Comparison of ENCODE assay signal across 16 cellular contexts in the genomic region with DNA sequence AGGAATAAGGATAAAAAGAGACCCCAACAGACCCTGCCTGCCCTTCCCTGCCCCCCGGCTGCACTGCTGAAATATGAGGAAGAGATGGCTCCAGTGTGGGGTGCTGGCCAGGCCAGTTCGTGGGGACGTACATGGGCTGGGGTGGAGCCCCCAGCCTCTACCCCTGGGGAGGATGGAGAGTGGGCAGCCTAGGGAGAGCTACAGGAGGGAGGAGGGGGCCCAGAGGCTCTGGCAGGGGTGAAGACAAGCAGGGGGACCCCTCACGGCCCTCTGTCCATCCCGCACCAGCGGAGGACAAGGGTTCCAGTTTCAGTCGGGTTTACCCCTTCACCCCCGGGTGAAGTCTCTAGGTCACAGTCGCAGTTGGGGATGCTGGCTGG. TPM values are rescaled to one million over a fixed set of nuclear protein-coding genes. Genes with fewer than 3 reads are reported as not detected.
DNase-seq lines count a peak whose midpoint lies in the region; ATAC-seq and TF ChIP-seq lines count a peak whose summit lies in the region.
"Had no signal": no experiment of that assay in that cellular context is flagged by ENCODE, and none has a peak within 500 bp of the region (broad histone marks: within the 10 kb centered on the region; RNA-seq: fewer than 3 reads in every experiment).

No MANE protein-coding gene starts in this region.

- in situ Hi-C loops in gastrocnemius medialis (cut with MboI; ENCODE audit: low sequenced_read_pairs in 4 of 4) = no loop called here

- POLR2A ChIA-PET in SK-N-SH (lab: Yijun Ruan, JAX) = interaction anchor here (2.4 kb wide), 1 partner anchor 11 kb away, joined by 9 read pairs; the partner anchor contains the start of gene RPLP0

- H3K14ac ChIP-seq in neuronal stem cell (ENCODE audit: low read length) = peak overlapping the region; percentile 56

- no peaks in the 10 kb centered on the region for H3K9me3 ChIP-seq in SK-N-SH
- no peaks in the 10 kb centered on the region for H3K9me3 ChIP-seq in endodermal cell (ENCODE audit: control insufficient read depth, low read length)
- peaks cover 0 to 1% of the 10 kb centered on the region in 2 donors for H3K9me3 ChIP-seq in neuronal stem cell (replicated peaks in 1 of 2; ENCODE audit: control insufficient read depth in 2 of 2, insufficient read depth in 1 of 2, low read depth in 1 of 2, low read length in 2 of 2)
- no peaks in the 10 kb centered on the region for H3K9me3 ChIP-seq in gastrocnemius medialis
- H3K9me3 ChIP-seq in left lung = no peaks in the 10 kb centered on the region
- H3K9me3 ChIP-seq: BLaER1, MG63 had no signal

- no peak overlapping the region for H2BK5ac ChIP-seq in neuronal stem cell (ENCODE audit: low read length)

- no peaks in the 10 kb centered on the region for H3K4me1 Mint-ChIP-seq in endodermal cell

- no peak for TF ChIP-seq RAD21 in SK-N-SH (IDR thresholded peaks at IDR 0.05; ENCODE audit: low read length)

- no peak overlapping the region for H3K4me3 ChIP-seq in SK-N-SH (ENCODE audit: low read depth in 2 of 2, low read length in 1 of 2)
- no peak overlapping the region for H3K4me3 ChIP-seq in H7 (ENCODE audit: insufficient read depth, low read depth, low read length)
- no peak overlapping the region for H3K4me3 ChIP-seq in endodermal cell (ENCODE audit: low read length)
- H3K4me3 ChIP-seq in neuronal stem cell (ENCODE audit: low read length in 2 of 2) = no peak overlapping the region
- H3K4me3 ChIP-seq in gastrocnemius medialis = no peak overlapping the region
- H3K4me3 ChIP-seq in left lung = no peak overlapping the region
- H3K4me3 ChIP-seq: BLaER1, MG63 had no signal

- H3K9ac ChIP-seq in SK-N-SH (no peak overlapping the region), endodermal cell (ENCODE audit: extremely low read depth, low read length, poor library complexity, severe bottlenecking) (no peak overlapping the region), neuronal stem cell (ENCODE audit: low read depth, low read length, poor library complexity) (no peak overlapping the region)

- intact Hi-C loops in gastrocnemius medialis (cut with DNase I; ENCODE audit: low total_unique reads) (no loop called here), left lung (cut with DNase I) (no loop called here)

- TF ChIP-seq CTCF in SK-N-SH (IDR thresholded peaks at IDR 0.05) = no peak
- no peak for TF ChIP-seq CTCF in endodermal cell (conservative IDR thresholded peaks at IDR 0.05)
- no peak for TF ChIP-seq CTCF in gastrocnemius medialis (IDR thresholded peaks at IDR 0.05 in 4 of 5, conservative IDR thresholded peaks at IDR 0.05 in 1 of 5)
- no peak for TF ChIP-seq CTCF in left lung (IDR thresholded peaks at IDR 0.05)

- no peak overlapping the region for H2BK15ac ChIP-seq in neuronal stem cell (ENCODE audit: low read length)

- H3K23ac ChIP-seq in neuronal stem cell (ENCODE audit: low read depth, low read length, poor library complexity) = peak overlapping the region; percentile 31

- H4K20me1 ChIP-seq in SK-N-SH (ENCODE audit: insufficient read depth) = no peaks in the 10 kb centered on the region
- H4K20me1 ChIP-seq: BLaER1 had no signal

- H3K4me2 ChIP-seq in SK-N-SH (no peak overlapping the region), neuronal stem cell (ENCODE audit: insufficient read depth, low read length, poor library complexity, severe bottlenecking) (no peak overlapping the region)
- H3K4me2 ChIP-seq: BLaER1 had no signal

- no peak for TF ChIP-seq POLR2A in gastrocnemius medialis (IDR thresholded peaks at IDR 0.05)

- no peaks in the 10 kb centered on the region for H3K27me3 Mint-ChIP-seq in endodermal cell (ENCODE audit: insufficient read depth)

- H3K36me3 ChIP-seq in SK-N-SH (replicated peaks in 1 of 2; ENCODE audit: control insufficient read depth in 1 of 2, insufficient read depth in 2 of 2, low read length in 1 of 2) (peaks cover 39 to 74% of the 10 kb centered on the region in 2 experiments), H7 (replicated peaks; ENCODE audit: control insufficient read depth, insufficient read depth, low read length) (peaks cover 27% of the 10 kb centered on the region), endodermal cell (ENCODE audit: control insufficient read depth, insufficient read depth, low read length) (peaks cover 52% of the 10 kb centered on the region), neuronal stem cell (replicated peaks in 1 of 2; ENCODE audit: control insufficient read depth in 2 of 2, insufficient read depth in 2 of 2, low read length in 2 of 2) (peaks cover 47 to 82% of the 10 kb centered on the region in 2 donors), gastrocnemius medialis (peaks cover 0 to 64% of the 10 kb centered on the region in 2 donors), left lung (peaks cover 0 to 92% of the 10 kb centered on the region in 2 donors)

- no peak overlapping the region for H2AK5ac ChIP-seq in neuronal stem cell (ENCODE audit: low read depth, low read length)

- H3K18ac ChIP-seq in neuronal stem cell (ENCODE audit: low read length) = no peak overlapping the region

- CTCF ChIA-PET in SK-N-SH (lab: Yijun Ruan, JAX) = interaction anchor here (1.4 to 14.6 kb wide), 2 partner anchors 11 to 14 kb away, joined by 3 to 116 read pairs; partner anchors contain the start of gene RPLP0

- peaks cover 59% of the 10 kb centered on the region for H3K36me3 Mint-ChIP-seq in endodermal cell (ENCODE audit: low read depth)

- H3K27me3 ChIP-seq in SK-N-SH (ENCODE audit: insufficient read depth) (no peaks in the 10 kb centered on the region), H7 (ENCODE audit: control insufficient read depth, insufficient read depth, low read length) (no peaks in the 10 kb centered on the region), endodermal cell (ENCODE audit: control insufficient read depth, insufficient read depth, low read length, poor library complexity, severe bottlenecking) (no peaks in the 10 kb centered on the region), neuronal stem cell (ENCODE audit: control insufficient read depth in 3 of 3, insufficient read depth in 3 of 3, low read depth in 1 of 3, low read length in 3 of 3) (no peaks in the 10 kb centered on the region), gastrocnemius medialis (no peaks in the 10 kb centered on the region), left lung (no peaks in the 10 kb centered on the region)
- H3K27me3 ChIP-seq: BLaER1, MG63 had no signal

- 77% methylated on average over 6 of the region's 9 CpGs for WGBS in SK-N-SH (ENCODE audit: low lambda C conversion rate)
- 83 to 97% methylated on average over 2 to 9 of the region's 9 CpGs for WGBS in endodermal cell (ENCODE audit: insufficient coverage in 1 of 2, insufficient read length in 1 of 2), 2 experiments
- WGBS in neuronal stem cell (ENCODE audit: extremely low coverage in 2 of 2, insufficient read length in 2 of 2, insufficient replicate concordance in 1 of 2), 2 donors = no CpG with 5 or more reads among the region's 9 CpGs

- no peak overlapping the region for H4K91ac ChIP-seq in neuronal stem cell (ENCODE audit: low read depth, low read length, poor library complexity)

- H3K4me3 Mint-ChIP-seq in endodermal cell = no peak overlapping the region

- peaks cover 5% of the 10 kb centered on the region; the same call in 1 of the 2 replicates for H3K79me2 ChIP-seq in SK-N-SH (ENCODE audit: insufficient read depth)

- no peak for TF ChIP-seq EP300 in SK-N-SH (IDR thresholded peaks at IDR 0.05; ENCODE audit: borderline replicate concordance in 1 of 2, low read depth in 1 of 2, low read length in 1 of 2)

- ATAC-seq in SK-N-SH treated with all-trans-retinoic acid at 6 μM for 48 hours (no peak), gastrocnemius medialis (no peak), HG03159 (IDR thresholded peaks at IDR 0.05; ENCODE audit: unreplicated experiment) (no peak), left lung (no peak)

- peak overlapping the region; percentile 43 for H4K8ac ChIP-seq in neuronal stem cell (ENCODE audit: low read depth, low read length)

- DNase-seq in SK-N-SH (peak; percentile 19), H7 (peak; percentile 43), endodermal cell (peak; percentile 52), neuronal stem cell (ENCODE audit: low spot score) (no peak), gastrocnemius medialis (no peak), left lung (no peak)
- DNase-seq: 8988T, DMS 273 treated with DMSO at 0.1 percent for 48 hours, MG63, NCI-H1105, NCI-H1694 treated with DMSO at 0.1 percent for 48 hours, NCI-H446, NCI-H748 treated with DMSO at 0.1 percent for 48 hours had no signal

- no peak overlapping the region for H2BK120ac ChIP-seq in neuronal stem cell (ENCODE audit: low read depth, low read length)

- peaks cover 31% of the 10 kb centered on the region for H3F3A ChIP-seq in SK-N-SH (replicated peaks; ENCODE audit: insufficient read depth)

- no peak overlapping the region for H2BK12ac ChIP-seq in neuronal stem cell (ENCODE audit: low read length)

- no peaks in the 10 kb centered on the region for H3K9me3 Mint-ChIP-seq in endodermal cell

- H2AFZ ChIP-seq in SK-N-SH (ENCODE audit: low read depth) (no peak overlapping the region), neuronal stem cell (ENCODE audit: low read length) (no peak overlapping the region)

- no peaks in the 10 kb centered on the region for H3K79me1 ChIP-seq in neuronal stem cell (ENCODE audit: low read depth, low read length)

- no peaks in the 10 kb centered on the region for H3K9me2 ChIP-seq in SK-N-SH

- H3K4me1 ChIP-seq in SK-N-SH (ENCODE audit: control insufficient read depth in 1 of 2, insufficient read depth in 2 of 2, low read depth in 1 of 2, low read length in 1 of 2) = no peaks in the 10 kb centered on the region
- no peaks in the 10 kb centered on the region for H3K4me1 ChIP-seq in endodermal cell (ENCODE audit: control insufficient read depth, insufficient read depth, low read length)
- peaks cover 0 to under 1% of the 10 kb centered on the region in 2 donors for H3K4me1 ChIP-seq in neuronal stem cell (ENCODE audit: control insufficient read depth in 2 of 2, insufficient read depth in 1 of 2, low read depth in 1 of 2, low read length in 2 of 2)
- H3K4me1 ChIP-seq in gastrocnemius medialis = no peaks in the 10 kb centered on the region
- H3K4me1 ChIP-seq in left lung = no peaks in the 10 kb centered on the region
- H3K4me1 ChIP-seq: BLaER1 had no signal

- H3K27ac ChIP-seq in SK-N-SH (ENCODE audit: low read depth in 2 of 2, low read length in 1 of 2) = no peak overlapping the region
- H3K27ac ChIP-seq in endodermal cell (ENCODE audit: low read depth, low read length) = no peak overlapping the region
- no peak overlapping the region for H3K27ac ChIP-seq in neuronal stem cell (replicated peaks; ENCODE audit: low read length)
- no peak overlapping the region for H3K27ac ChIP-seq in gastrocnemius medialis
- no peak overlapping the region for H3K27ac ChIP-seq in left lung
- H3K27ac ChIP-seq: BLaER1 had no signal

- no peak overlapping the region for H3K4ac ChIP-seq in neuronal stem cell (ENCODE audit: low read length)

- no peak overlapping the region for H3K27ac Mint-ChIP-seq in endodermal cell

RNA-seq across cellular contexts. Expression of gene RPLP0, which starts 11.0 kb away (rescaled TPM):
- polyA plus RNA-seq in SK-N-SH (2012; rRNA removed) = 5,975 and 6,606 TPM in 2 replicates
- polyA plus RNA-seq in SK-N-SH (2012; cell fraction: cytosol; rRNA removed) = 4,575 and 6,412 TPM in 2 replicates
- 2,397 and 2,614 TPM in 2 replicates for polyA plus RNA-seq in SK-N-SH (2012; cell fraction: nucleus; rRNA removed)
- 5,486 and 6,641 TPM in 2 replicates for total RNA-seq in H7 (2014; rRNA removed; shearing (Covaris generic))
- total RNA-seq in endodermal cell (1,000 to 10,000 TPM; 2,153 to 2,485 TPM), gastrocnemius medialis (1,000 to 10,000 TPM; 2,008 to 3,982 (median 3,189) TPM), left lung (1,000 to 10,000 TPM; 1,565 to 1,940 TPM)
- 3,202 TPM for polyA plus RNA-seq in endodermal cell (2013, experiment 1 of 2)
- polyA plus RNA-seq in endodermal cell (2013, experiment 2 of 2) = 2,907 TPM
- 4,689 TPM for polyA plus RNA-seq in neuronal stem cell (2013, experiment 1 of 2)
- 4,697 TPM for polyA plus RNA-seq in neuronal stem cell (2013, experiment 2 of 2)

RNA-seq across cellular contexts. Expression of gene GCN1, which starts 17.4 kb away (rescaled TPM):
- polyA plus RNA-seq in SK-N-SH (2012; rRNA removed) = 41.2 and 54.4 TPM in 2 replicates
- polyA plus RNA-seq in SK-N-SH (2012; cell fraction: cytosol; rRNA removed) = 17.0 and 20.0 TPM in 2 replicates
- polyA plus RNA-seq in SK-N-SH (2012; cell fraction: nucleus; rRNA removed) = 224 and 236 TPM in 2 replicates
- 119 and 130 TPM in 2 replicates for total RNA-seq in H7 (2014; rRNA removed; shearing (Covaris generic))
- total RNA-seq in endodermal cell = 100 to 1,000 TPM; 133 to 143 TPM
- polyA plus RNA-seq in endodermal cell (2013, experiment 1 of 2) = 51.2 TPM
- polyA plus RNA-seq in endodermal cell (2013, experiment 2 of 2) = 52.7 TPM
- polyA plus RNA-seq in neuronal stem cell (2013, experiment 1 of 2) = 20.7 TPM
- polyA plus RNA-seq in neuronal stem cell (2013, experiment 2 of 2) = 19.8 TPM
- total RNA-seq in gastrocnemius medialis = 10 to 100 TPM; 58.2 to 99.7 (median 87.4) TPM
- total RNA-seq in left lung = 10 to 100 TPM; 69.2 to 89.4 TPM

RNA-seq across cellular contexts. Expression of gene PXN, which starts 53.6 kb away (rescaled TPM):
- 63.0 and 89.0 TPM in 2 replicates for polyA plus RNA-seq in SK-N-SH (2012; rRNA removed)
- 56.9 and 70.1 TPM in 2 replicates for polyA plus RNA-seq in SK-N-SH (2012; cell fraction: cytosol; rRNA removed)
- polyA plus RNA-seq in SK-N-SH (2012; cell fraction: nucleus; rRNA removed) = 269 and 301 TPM in 2 replicates
- 76.1 and 89.9 TPM in 2 replicates for total RNA-seq in H7 (2014; rRNA removed; shearing (Covaris generic))
- 10 to 100 TPM; 58.4 to 92.7 TPM for total RNA-seq in endodermal cell
- polyA plus RNA-seq in endodermal cell (2013, experiment 1 of 2) = 42.1 TPM
- polyA plus RNA-seq in endodermal cell (2013, experiment 2 of 2) = 44.5 TPM
- 29.0 TPM for polyA plus RNA-seq in neuronal stem cell (2013, experiment 1 of 2)
- 29.6 TPM for polyA plus RNA-seq in neuronal stem cell (2013, experiment 2 of 2)
- total RNA-seq in gastrocnemius medialis = 100 to 1,000 TPM in 1 of 4 donors, 10 to 100 TPM in 3; 48.8 to 102 (median 77.9) TPM
- 100 to 1,000 TPM in 1 of 2 donors, 10 to 100 TPM in 1; 90.7 to 111 TPM for total RNA-seq in left lung

Comparison
In these comparisons a context has a peak if more than half of its experiments do, and no peak if none do; other contexts are left out.
1. DNase-seq: peak in SK-N-SH (single experiment), H7 (single experiment) and endodermal cell (single experiment); none in neuronal stem cell (single experiment), gastrocnemius medialis (0 of 2) and left lung (0 of 2).